8 cellular contexts compared by ENCODE assay signal in the genomic region with DNA sequence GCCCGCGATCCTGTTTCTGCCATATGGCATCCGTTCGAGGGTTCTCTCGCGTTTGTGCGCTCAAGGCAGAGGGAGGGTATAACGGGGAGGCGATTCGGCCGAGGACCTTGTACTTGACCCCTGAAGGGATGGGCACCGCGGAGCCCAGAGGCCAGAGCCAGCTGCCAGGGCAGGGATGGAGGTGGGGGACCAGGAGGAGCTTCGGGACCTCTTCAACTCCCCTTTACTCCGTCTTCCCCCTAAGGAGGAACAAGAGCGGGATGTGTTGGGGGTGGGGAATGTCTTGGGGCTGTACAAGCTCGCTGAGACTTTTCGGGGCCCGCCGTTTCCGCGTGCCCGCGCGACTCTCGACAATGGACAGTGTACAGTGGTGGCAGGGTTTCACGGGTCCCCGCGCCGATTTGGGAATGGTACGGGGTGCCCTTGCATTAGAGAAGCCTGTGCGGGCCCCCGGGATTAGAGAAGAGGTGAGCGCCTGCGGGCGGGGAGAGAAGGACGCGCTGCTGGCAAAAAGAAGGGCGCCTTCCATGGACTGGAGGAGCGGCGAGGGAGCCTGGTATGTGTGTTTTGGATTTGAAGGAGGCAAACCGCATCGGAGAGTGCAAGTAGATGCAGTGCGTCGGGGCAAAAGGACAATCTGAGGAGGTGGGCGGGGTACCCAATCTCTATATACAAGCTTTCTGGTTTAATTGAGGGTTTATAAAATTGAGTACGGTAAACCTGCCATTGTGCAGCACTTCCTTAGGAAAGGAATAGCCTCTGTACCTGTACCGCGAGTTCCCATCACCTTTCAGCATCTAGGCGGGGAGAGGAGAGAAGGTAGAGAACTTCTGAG. TPM values are rescaled to one million over a fixed set of nuclear protein-coding genes. Genes with fewer than 3 reads are reported as not detected.
DNase-seq lines count a peak whose midpoint lies in the region; ATAC-seq and TF ChIP-seq lines count a peak whose summit lies in the region.

No MANE protein-coding gene starts in this region.

- no peaks in the 10 kb centered on the region for H3K9me3 Mint-ChIP-seq in Calu3 (ENCODE audit: low read depth, unreplicated experiment)
- H3K9me3 Mint-ChIP-seq in brain: peaks cover 0 to 8% (median 3%) of the 10 kb centered on the region in 5 experiments

- no peak overlapping the region; the same call in 1 of the 2 replicates for H3K4me2 ChIP-seq in IMR-90 (ENCODE audit: low read depth, low read length)

- H3K27me3 ChIP-seq in IMR-90 (ENCODE audit: control insufficient read depth, insufficient read depth, low read length) (peaks cover 24% of the 10 kb centered on the region), left lung (peaks cover 23 to 62% of the 10 kb centered on the region in 2 donors), thoracic aorta (replicated peaks; ENCODE audit: insufficient read depth) (no peaks in the 10 kb centered on the region)

- no peaks in the 10 kb centered on the region for H3K9me1 ChIP-seq in IMR-90 (ENCODE audit: insufficient read depth, low read length)

- TF ChIP-seq POLR2A in IMR-90 (IDR thresholded peaks at IDR 0.05; ENCODE audit: low read depth, low read length): no peak

- H3K4me3 ChIP-seq in IMR-90 (ENCODE audit: insufficient read depth, low read depth, low read length) (no peak overlapping the region), left lung (peak overlapping the region; percentile 27 to 34), thoracic aorta (peak overlapping the region; percentile 73)

- 3% methylated on average over 18 of the region's 50 CpGs; no CpG with 5 or more reads in 1 of the 2 experiments for WGBS in IMR-90 (ENCODE audit: extremely low coverage in 2 of 2, insufficient read length in 1 of 2), 2 experiments

- no peaks in the 10 kb centered on the region for H3K36me3 ChIP-seq in IMR-90 (ENCODE audit: control insufficient read depth, insufficient read depth, low read length)
- H3K36me3 ChIP-seq in left lung: no peaks in the 10 kb centered on the region
- no peaks in the 10 kb centered on the region for H3K36me3 ChIP-seq in thoracic aorta

- H3K56ac ChIP-seq in IMR-90 (ENCODE audit: extremely low read depth, insufficient read depth, low read length): no peak overlapping the region

- no peaks in the 10 kb centered on the region for H4K20me1 ChIP-seq in IMR-90 (ENCODE audit: insufficient read depth, low read length)

- POLR2A ChIA-PET in IMR-90 (lab: Charles Lee; ENCODE audit: unreplicated experiment): no interaction called here

- BruUV-seq in Calu3 (replicated peaks; lab: Mats Ljungman, UMichigan) (no TSS peak), IMR-90 (replicated peaks; lab: Mats Ljungman, UMichigan) (no TSS peak)

- H3K18ac ChIP-seq in IMR-90 (ENCODE audit: low read depth, low read length): no peak overlapping the region

- no peak overlapping the region for H4K5ac ChIP-seq in IMR-90 (ENCODE audit: low read depth, low read length)

- H2BK20ac ChIP-seq in IMR-90 (ENCODE audit: low read depth, low read length): no peak overlapping the region

- H4K91ac ChIP-seq in IMR-90 (ENCODE audit: insufficient read depth, low read depth, low read length): no peak overlapping the region

- TF ChIP-seq CTCF in Calu3 (IDR thresholded peaks at IDR 0.05; ENCODE audit: unreplicated experiment): no peak
- no peak for TF ChIP-seq CTCF in IMR-90 (conservative IDR thresholded peaks at IDR 0.05; ENCODE audit: low read depth, low read length)
- no peak for TF ChIP-seq CTCF in brain (conservative IDR thresholded peaks at IDR 0.05)
- TF ChIP-seq CTCF in left lung (IDR thresholded peaks at IDR 0.05): no peak
- no peak for TF ChIP-seq CTCF in thoracic aorta (IDR thresholded peaks at IDR 0.05)

- DNase-seq in Calu3 (peak; percentile 43), IMR-90 (no peak), left lung (peak; percentile 33 to 74), thoracic aorta (ENCODE audit: low spot score) (no peak), OCI-M1 (lab: John Stamatoyannopoulos, UW) (no peak)

- peaks cover 1% of the 10 kb centered on the region; the same call in 1 of the 2 replicates for H3K4me1 ChIP-seq in IMR-90 (ENCODE audit: control insufficient read depth, insufficient read depth, low read length)
- peaks cover 0 to 14% of the 10 kb centered on the region in 2 donors for H3K4me1 ChIP-seq in left lung
- H3K4me1 ChIP-seq in thoracic aorta (ENCODE audit: control insufficient read depth in 1 of 2, low read depth in 2 of 2): peaks cover 5 to 7% of the 10 kb centered on the region in 2 donors

- H2AFZ ChIP-seq in IMR-90 (replicated peaks; ENCODE audit: low read length, poor library complexity): peak overlapping the region; percentile 72

- no peak for TF ChIP-seq RAD21 in IMR-90 (IDR thresholded peaks at IDR 0.05; ENCODE audit: low read length)

- H3K4me3 Mint-ChIP-seq in Calu3 (ENCODE audit: low read depth, unreplicated experiment): peak overlapping the region; percentile 98
- H3K4me3 Mint-ChIP-seq in brain: peak overlapping the region; percentile 89 to 96 (median 93)

- no peaks in the 10 kb centered on the region for H3K79me1 ChIP-seq in IMR-90 (ENCODE audit: low read depth in 1 of 2, low read length in 2 of 2)

- ATAC-seq in IMR-90 (ENCODE audit: low read depth) (no peak), left lung (peak; percentile 61), thoracic aorta (ENCODE audit: insufficient number of reproducible peaks, low FRiP score, low read depth) (no peak), GM19452 (IDR thresholded peaks at IDR 0.05; ENCODE audit: unreplicated experiment) (no peak), GM18858 (IDR thresholded peaks at IDR 0.05; ENCODE audit: unreplicated experiment) (no peak)

- H3K27ac ChIP-seq in IMR-90 (ENCODE audit: insufficient read depth, low read length) (no peak overlapping the region), left lung (no peak overlapping the region), thoracic aorta (no peak overlapping the region)

- H3K4me1 Mint-ChIP-seq in Calu3 (ENCODE audit: low read depth, unreplicated experiment) (no peaks in the 10 kb centered on the region), brain (peaks cover 15% of the 10 kb centered on the region)

- H3K27ac Mint-ChIP-seq in Calu3 (ENCODE audit: unreplicated experiment) (peak overlapping the region; percentile 94), brain (peak overlapping the region in 3 of 5 experiments; percentile 27 to 35 (median 31))

- H3K27me3 Mint-ChIP-seq in Calu3 (ENCODE audit: unreplicated experiment) (no peaks in the 10 kb centered on the region), brain (peaks cover 50% of the 10 kb centered on the region)

- H3K36me3 Mint-ChIP-seq in Calu3 (ENCODE audit: insufficient read depth, unreplicated experiment) (peaks cover 24% of the 10 kb centered on the region), brain (no peaks in the 10 kb centered on the region)

- no peak overlapping the region for H3K23ac ChIP-seq in IMR-90 (ENCODE audit: low read depth, low read length)

- H2BK5ac ChIP-seq in IMR-90 (ENCODE audit: low read depth, low read length, poor library complexity, severe bottlenecking): no peak overlapping the region

- in situ Hi-C loops in IMR-90 (cut with MboI; ENCODE audit: low sequenced_read_pairs): no loop called here

- H2BK15ac ChIP-seq in IMR-90 (ENCODE audit: low read depth, low read length): no peak overlapping the region

- no peak overlapping the region for H3K14ac ChIP-seq in IMR-90 (replicated peaks; ENCODE audit: low read depth, low read length)

- no peak overlapping the region for H2AK5ac ChIP-seq in IMR-90 (ENCODE audit: low read depth, low read length)

- intact Hi-C loops in Calu3 (cut with micrococcal nuclease; ENCODE audit: unreplicated experiment) (loop anchor here (2.0 to 5.0 kb wide), 3 partner anchors 37 to 87 kb away; no protein-coding TSS in a partner anchor), IMR-90 (cut with micrococcal nuclease) (no loop called here), left lung (cut with DNase I) (no loop called here)

- H3K9me3 ChIP-seq in IMR-90 (ENCODE audit: control insufficient read depth, insufficient read depth, low read length) (no peaks in the 10 kb centered on the region), left lung (no peaks in the 10 kb centered on the region), thoracic aorta (no peaks in the 10 kb centered on the region)

- H2AK9ac ChIP-seq in IMR-90 (replicated peaks; ENCODE audit: low read depth, low read length, poor library complexity): no peak overlapping the region

- CTCF ChIA-PET in Calu3 (lab: Charles Lee): no interaction called here
- CTCF ChIA-PET in IMR-90 (lab: Yijun Ruan, JAX): no interaction called here

- H3K9ac ChIP-seq in IMR-90 (ENCODE audit: low read depth, low read length): no peak overlapping the region

- no peak overlapping the region for H3K4ac ChIP-seq in IMR-90 (ENCODE audit: low read depth, low read length)

- dilution Hi-C loops in IMR-90 (cut with HindIII; ENCODE audit: low sequenced_read_pairs, unreplicated experiment): no loop called here

- H2BK120ac ChIP-seq in IMR-90 (ENCODE audit: low read depth, low read length): no peak overlapping the region

- H4K8ac ChIP-seq in IMR-90 (ENCODE audit: low read depth in 2 of 2, low read length in 2 of 2): no peak overlapping the region

TF ChIP-seq in IMR-90, 13 proteins besides CTCF, POLR2A, EP300 and RAD21:
- TF ChIP-seq NFE2L2 (IDR thresholded peaks at IDR 0.05; ENCODE audit: low read depth, low read length) (no peak), RCOR1 (IDR thresholded peaks at IDR 0.05; ENCODE audit: insufficient replicate concordance, low read length) (no peak)

RNA-seq across cellular contexts. Expression of gene UGT8, which starts 0.8 kb away (rescaled TPM):
- total RNA-seq in Calu3 (2022) (20.2 and 23.1 TPM in 2 replicates), IMR-90 (2012; rRNA removed) (not detected in 2 replicates), left lung (1 to 10 TPM; 3.7 to 4.2 TPM), thoracic aorta (1 to 10 TPM in 1 of 2 donors, under 1 TPM in 1; 0.14 to 2.3 TPM)
- polyA plus RNA-seq in IMR-90 (2012; rRNA removed) (not detected in 2 replicates), brain (ENCODE audit: insufficient read depth, low read depth, low replicate concordance) (36.5 TPM)
- polyA plus RNA-seq in IMR-90 (2012; cell fraction: cytosol; rRNA removed): not detected in 2 replicates
- not detected in 2 replicates for polyA plus RNA-seq in IMR-90 (2012; cell fraction: nucleus; rRNA removed; ENCODE audit: low replicate concordance)

Comparison
In these comparisons a context has a peak if more than half of its experiments do, and no peak if none do; other contexts are left out.
1. DNase-seq: peak in Calu3 (single experiment) and left lung (2 of 2); none in IMR-90 (single experiment), thoracic aorta (single experiment) and OCI-M1 (single experiment).